ENCODE assay signal across 8 cellular contexts in genomic region chr11:2533642-2534115, GRCh38.
DNase-seq lines count a peak whose midpoint lies in the region; ATAC-seq and TF ChIP-seq lines count a peak whose summit lies in the region.

No MANE protein-coding gene starts in this region.

- in situ Hi-C loops in KBM-7 (cut with MboI; ENCODE audit: low pct_unique_long_range_greater_than_20kb, low sequenced_read_pairs) = loop anchor here (10.0 to 25.0 kb wide), 2 partner anchors 346 to 361 kb away; no protein-coding TSS in a partner anchor

- peak; percentile 68 for DNase-seq in DMS53 (lab: John Stamatoyannopoulos, UW)
- peak; percentile 81 for DNase-seq in KBM-7
- peak; percentile 70 for DNase-seq in activated CD8-positive, alpha-beta memory T cell treated with anti-CD3 and anti-CD28 coated beads, Interleukin-2, amount 50 U/mL, for 48 hours
- DNase-seq in heart left ventricle = peak; percentile 82 to 89 (median 85)
- DNase-seq in posterior vena cava (ENCODE audit: low spot score) = peak; percentile 92
- DNase-seq in activated T-helper 1 cell treated with anti-CD3 and anti-CD28 coated beads, Interleukin-12 subunit alpha, Interleukin-12 subunit beta, Interleukin-2, Interleukin-4 antibody, amounts not matched to agents 30 ng/mL and 10 ng/mL and 1 ng/mL, durations not matched to agents 14 hours and 24 hours and 36 hours (ENCODE audit: low spot score) = no peak

- peak overlapping the region in 6 of 12 donors; percentile 18 to 58 (median 32) for H3K4me3 ChIP-seq in heart left ventricle

- H3K4me1 Mint-ChIP-seq in activated T-helper 1 cell treated with anti-CD3 and anti-CD28 coated beads, Interleukin-12 subunit alpha, Interleukin-12 subunit beta, Interleukin-2, Interleukin-4 antibody, amounts not matched to agents 30 ng/mL and 10 ng/mL and 1 ng/mL, durations not matched to agents 14 hours and 24 hours and 36 hours (ENCODE audit: low read depth) = peaks cover 10% of the 10 kb centered on the region

- WGBS in heart left ventricle, 4 donors = 17 to 22% (median 19%) methylated on average over 7 to 18 of the region's 18 CpGs

- ATAC-seq in heart left ventricle (peak; percentile 47 to 81 (median 64)), HG02852 (IDR thresholded peaks at IDR 0.05; ENCODE audit: unreplicated experiment) (no peak), HG03460 (IDR thresholded peaks at IDR 0.05; ENCODE audit: unreplicated experiment) (no peak)

- peaks cover 0 to 24% (median 17%) of the 10 kb centered on the region in 12 donors for H3K4me1 ChIP-seq in heart left ventricle

- TF ChIP-seq CTCF in heart left ventricle (IDR thresholded peaks at IDR 0.05) = no peak

- H3K4me3 Mint-ChIP-seq in activated T-helper 1 cell treated with anti-CD3 and anti-CD28 coated beads, Interleukin-12 subunit alpha, Interleukin-12 subunit beta, Interleukin-2, Interleukin-4 antibody, amounts not matched to agents 30 ng/mL and 10 ng/mL and 1 ng/mL, durations not matched to agents 14 hours and 24 hours and 36 hours = no peak overlapping the region

- peaks cover 2% of the 10 kb centered on the region for H3K27me3 Mint-ChIP-seq in activated T-helper 1 cell treated with anti-CD3 and anti-CD28 coated beads, Interleukin-12 subunit alpha, Interleukin-12 subunit beta, Interleukin-2, Interleukin-4 antibody, amounts not matched to agents 30 ng/mL and 10 ng/mL and 1 ng/mL, durations not matched to agents 14 hours and 24 hours and 36 hours (ENCODE audit: insufficient read depth)

- H3K36me3 Mint-ChIP-seq in activated T-helper 1 cell treated with anti-CD3 and anti-CD28 coated beads, Interleukin-12 subunit alpha, Interleukin-12 subunit beta, Interleukin-2, Interleukin-4 antibody, amounts not matched to agents 30 ng/mL and 10 ng/mL and 1 ng/mL, durations not matched to agents 14 hours and 24 hours and 36 hours (ENCODE audit: low read depth) = no peaks in the 10 kb centered on the region

- no peaks in the 10 kb centered on the region for H3K9me3 Mint-ChIP-seq in activated T-helper 1 cell treated with anti-CD3 and anti-CD28 coated beads, Interleukin-12 subunit alpha, Interleukin-12 subunit beta, Interleukin-2, Interleukin-4 antibody, amounts not matched to agents 30 ng/mL and 10 ng/mL and 1 ng/mL, durations not matched to agents 14 hours and 24 hours and 36 hours

- no peaks in the 10 kb centered on the region for H3K36me3 ChIP-seq in heart left ventricle

- intact Hi-C loops in heart left ventricle (cut with DNase I) = loop anchor here in 7 of 10 donors (1.0 to 10.0 kb wide), 9 partner anchors 221 to 359 kb away; partner anchors contain the start of genes C11orf21 (in 3 of the 7) and TSPAN32 (in 3 of the 7)
- intact Hi-C loops in posterior vena cava (cut with DNase I) = loop anchor here (2.0 to 5.0 kb wide), 2 partner anchors 106 to 357 kb away; no protein-coding TSS in a partner anchor
- intact Hi-C loops in activated T-helper 1 cell treated with anti-CD3 and anti-CD28 coated beads, Interleukin-12 subunit alpha, Interleukin-12 subunit beta, Interleukin-2, Interleukin-4 antibody, amounts not matched to agents 30 ng/mL and 10 ng/mL and 1 ng/mL, durations not matched to agents 14 hours and 24 hours and 36 hours (cut with micrococcal nuclease) = loop anchor here (1.0 to 10.0 kb wide), 4 partner anchors 164 to 558 kb away; partner anchors contain the start of gene KCNQ1OT1

- no peak overlapping the region for H3K27ac Mint-ChIP-seq in activated T-helper 1 cell treated with anti-CD3 and anti-CD28 coated beads, Interleukin-12 subunit alpha, Interleukin-12 subunit beta, Interleukin-2, Interleukin-4 antibody, amounts not matched to agents 30 ng/mL and 10 ng/mL and 1 ng/mL, durations not matched to agents 14 hours and 24 hours and 36 hours

- no peak for TF ChIP-seq POLR2A in heart left ventricle (IDR thresholded peaks at IDR 0.05)

- peak overlapping the region in 10 of 12 donors; percentile 5 to 70 (median 52) for H3K27ac ChIP-seq in heart left ventricle

- H3K9me3 ChIP-seq in heart left ventricle = no peaks in the 10 kb centered on the region

- H3K27me3 ChIP-seq in heart left ventricle = no peaks in the 10 kb centered on the region

Comparison
In these comparisons a context has a peak if more than half of its experiments do, and no peak if none do; other contexts are left out.
1. ATAC-seq: peak in heart left ventricle (4 of 4); none in HG02852 (single experiment) and HG03460 (single experiment).